ENCODE assay signal across 13 cellular contexts in genomic region chr1:28392027-28392652, GRCh38. TPM values are rescaled to one million over a fixed set of nuclear protein-coding genes. Genes with fewer than 3 reads are reported as not detected.
DNase-seq lines count a peak whose midpoint lies in the region; ATAC-seq, FAIRE-seq and TF ChIP-seq lines count a peak whose summit lies in the region.
"Had no signal": no experiment of that assay in that cellular context is flagged by ENCODE, and none has a peak within 500 bp of the region (broad histone marks: within the 10 kb centered on the region; RNA-seq: fewer than 3 reads in every experiment).

No MANE protein-coding gene starts in this region.

- DNase-seq in AG09309 (ENCODE audit: low read depth) (peak; percentile 88), HTR-8/SVneo (ENCODE audit: insufficient read length, low spot score) (peak; percentile 64), adrenal gland (peak in 6 of 7 donors; percentile 44 to 73 (median 56)), kidney epithelial cell (ENCODE audit: low read depth) (peak; percentile 61), amygdala (lab: John Stamatoyannopoulos, UW) (no peak), urothelium cell line (ENCODE audit: low spot score) (no peak)
- no peak for DNase-seq in activated CD4-positive, alpha-beta T cell treated with anti-CD3 and anti-CD28 coated beads for 4 hours
- DNase-seq: activated T-cell treated with anti-CD3 and anti-CD28 coated beads, Interleukin-2, amount 50 U/mL, for 72 hours; islet precursor cell; T-helper 17 cell had no signal

- FAIRE-seq in HTR-8/SVneo (lab: Jason Lieb, UNC) (peak; percentile 46), urothelium cell line (lab: Jason Lieb, UNC) (no peak)
- FAIRE-seq: H1 had no signal

- TF ChIP-seq CTCF in AG09309 (IDR thresholded peaks at IDR 0.05; ENCODE audit: control insufficient read depth, insufficient read depth, low read depth, low read length, missing control alignments) (no peak), adrenal gland (IDR thresholded peaks at IDR 0.05) (no peak), kidney epithelial cell (IDR thresholded peaks at IDR 0.05; ENCODE audit: insufficient read depth, low read length, poor library complexity, severe bottlenecking) (no peak)

- no peaks in the 10 kb centered on the region for H3K4me1 ChIP-seq in adrenal gland (replicated peaks in 1 of 2)

- intact Hi-C loops in adrenal gland (cut with DNase I): no loop called here

- 49 to 53% (median 50%) methylated on average over 6 of the region's 6 CpGs for WGBS in adrenal gland, 4 donors

- H3K36me3 ChIP-seq in adrenal gland (replicated peaks in 1 of 2): no peaks in the 10 kb centered on the region
- H3K36me3 ChIP-seq in kidney epithelial cell (ENCODE audit: control insufficient read depth, insufficient read depth, low read length): no peaks in the 10 kb centered on the region
- H3K36me3 ChIP-seq: right atrium auricular region had no signal

- no peaks in the 10 kb centered on the region for H3K27me3 ChIP-seq in adrenal gland
- no peaks in the 10 kb centered on the region for H3K27me3 ChIP-seq in kidney epithelial cell (ENCODE audit: control insufficient read depth, insufficient read depth, low read length)
- H3K27me3 ChIP-seq: right atrium auricular region had no signal

- peak overlapping the region in 2 of 5 donors; percentile 39 to 71 for H3K27ac ChIP-seq in adrenal gland
- H3K27ac ChIP-seq: right atrium auricular region had no signal

- no peaks in the 10 kb centered on the region for H3K9me3 ChIP-seq in adrenal gland (replicated peaks in 1 of 3)
- H3K9me3 ChIP-seq: right atrium auricular region had no signal

- H3K4me3 ChIP-seq in AG09309 (ENCODE audit: control insufficient read depth, low read depth, low read length) (no peak overlapping the region), adrenal gland (no peak overlapping the region), kidney epithelial cell (ENCODE audit: low read depth, low read length) (no peak overlapping the region)
- H3K4me3 ChIP-seq: right atrium auricular region had no signal

- no peak for ATAC-seq in GM19351 (IDR thresholded peaks at IDR 0.05; ENCODE audit: unreplicated experiment)
- ATAC-seq: activated T-cell treated with anti-CD3 and anti-CD28 coated beads, Interleukin-2, amount 50 U/mL, for 72 hours; T-helper 17 cell had no signal

- TF ChIP-seq POLR2A in adrenal gland (IDR thresholded peaks at IDR 0.05): no peak

RNA-seq across cellular contexts. Expression of gene PHACTR4, which starts 22.6 kb away (rescaled TPM):
- total RNA-seq in adrenal gland (10 to 100 TPM; 16.0 to 32.8 (median 23.0) TPM), kidney epithelial cell (31.3 and 31.8 TPM in 2 replicates)
- 10 to 100 TPM; 14.8 to 44.8 (median 34.0) TPM for polyA plus RNA-seq in adrenal gland

Comparison
In these comparisons a context has a peak if more than half of its experiments do, and no peak if none do; other contexts are left out.
1. DNase-seq: peak in AG09309 (single experiment), HTR-8/SVneo (single experiment), adrenal gland (6 of 7) and kidney epithelial cell (single experiment); none in amygdala (0 of 56), urothelium cell line (single experiment) and activated CD4-positive, alpha-beta T cell treated with anti-CD3 and anti-CD28 coated beads for 4 hours (0 of 2).